Comparison of ENCODE assay signal across 13 cellular contexts in genomic region chr2:174844295-174844708, GRCh38.
DNase-seq lines count a peak whose midpoint lies in the region; ATAC-seq and TF ChIP-seq lines count a peak whose summit lies in the region.
"Had no signal": no experiment of that assay in that cellular context is flagged by ENCODE, and none has a peak within 500 bp of the region (broad histone marks: within the 10 kb centered on the region; RNA-seq: fewer than 3 reads in every experiment).

No MANE protein-coding gene starts in this region.

- H3K27me3 ChIP-seq in left ventricle myocardium inferior (ENCODE audit: low read depth): no peaks in the 10 kb centered on the region
- H3K27me3 ChIP-seq: BLaER1 had no signal

- peaks cover 7% of the 10 kb centered on the region for H3K27me3 Mint-ChIP-seq in activated T-cell treated with anti-CD3 and anti-CD28 coated beads, Interleukin-2, amount 50 U/mL, for 4 hours (ENCODE audit: low read depth)
- H3K27me3 Mint-ChIP-seq in chondrocyte (ENCODE audit: low read depth): no peaks in the 10 kb centered on the region

- no peak overlapping the region for H3K4me3 ChIP-seq in left ventricle myocardium inferior
- H3K4me3 ChIP-seq: BLaER1 had no signal

- H3K27ac ChIP-seq in left ventricle myocardium inferior (replicated peaks): no peak overlapping the region
- H3K27ac ChIP-seq: BLaER1 had no signal

- no peaks in the 10 kb centered on the region for H3K9me3 ChIP-seq in left ventricle myocardium inferior (replicated peaks)
- H3K9me3 ChIP-seq: BLaER1 had no signal

- peak; percentile 55 to 76 for ATAC-seq in activated T-cell treated with anti-CD3 and anti-CD28 coated beads, Interleukin-2, amount 50 U/mL, for 4 hours
- peak; percentile 72 for ATAC-seq in stimulated activated effector memory CD8-positive, alpha-beta T cell treated with anti-CD3 and anti-CD28 coated beads, Interleukin-12 subunit alpha, Interleukin-12 subunit beta, amount 100 ng/mL, for 72 hours
- ATAC-seq in GM18861 (IDR thresholded peaks at IDR 0.05; ENCODE audit: unreplicated experiment): no peak
- ATAC-seq: sciatic nerve had no signal

- no peaks in the 10 kb centered on the region for H3K9me3 Mint-ChIP-seq in activated T-cell treated with anti-CD3 and anti-CD28 coated beads, Interleukin-2, amount 50 U/mL, for 4 hours
- no peaks in the 10 kb centered on the region for H3K9me3 Mint-ChIP-seq in chondrocyte (ENCODE audit: low read depth)
- H3K9me3 Mint-ChIP-seq in stimulated activated effector memory CD8-positive, alpha-beta T cell treated with anti-CD3 and anti-CD28 coated beads, Interleukin-12 subunit alpha, Interleukin-12 subunit beta, amount 100 ng/mL, for 72 hours: no peaks in the 10 kb centered on the region

- H3K36me3 Mint-ChIP-seq in activated T-cell treated with anti-CD3 and anti-CD28 coated beads, Interleukin-2, amount 50 U/mL, for 4 hours (ENCODE audit: insufficient read depth): no peaks in the 10 kb centered on the region
- H3K36me3 Mint-ChIP-seq in chondrocyte (ENCODE audit: low read depth): no peaks in the 10 kb centered on the region
- no peaks in the 10 kb centered on the region for H3K36me3 Mint-ChIP-seq in stimulated activated effector memory CD8-positive, alpha-beta T cell treated with anti-CD3 and anti-CD28 coated beads, Interleukin-12 subunit alpha, Interleukin-12 subunit beta, amount 100 ng/mL, for 72 hours

- H3K4me1 Mint-ChIP-seq in activated T-cell treated with anti-CD3 and anti-CD28 coated beads, Interleukin-2, amount 50 U/mL, for 4 hours (ENCODE audit: low read depth): peaks cover 17% of the 10 kb centered on the region
- H3K4me1 Mint-ChIP-seq in chondrocyte (ENCODE audit: low read depth): peaks cover 62% of the 10 kb centered on the region
- no peaks in the 10 kb centered on the region for H3K4me1 Mint-ChIP-seq in stimulated activated effector memory CD8-positive, alpha-beta T cell treated with anti-CD3 and anti-CD28 coated beads, Interleukin-12 subunit alpha, Interleukin-12 subunit beta, amount 100 ng/mL, for 72 hours

- TF ChIP-seq CTCF in chondrocyte (IDR thresholded peaks at IDR 0.05) (no peak), left ventricle myocardium inferior (IDR thresholded peaks at IDR 0.05; ENCODE audit: borderline replicate concordance) (no peak)

- peak overlapping the region; percentile 40 for H3K4me3 Mint-ChIP-seq in activated T-cell treated with anti-CD3 and anti-CD28 coated beads, Interleukin-2, amount 50 U/mL, for 4 hours
- H3K4me3 Mint-ChIP-seq in chondrocyte (ENCODE audit: unreplicated experiment): peak overlapping the region; percentile 19
- no peak overlapping the region for H3K4me3 Mint-ChIP-seq in stimulated activated effector memory CD8-positive, alpha-beta T cell treated with anti-CD3 and anti-CD28 coated beads, Interleukin-12 subunit alpha, Interleukin-12 subunit beta, amount 100 ng/mL, for 72 hours

- H3K36me3 ChIP-seq in left ventricle myocardium inferior: no peaks in the 10 kb centered on the region
- H3K36me3 ChIP-seq: BLaER1 had no signal

- peak overlapping the region; percentile 57 for H3K27ac Mint-ChIP-seq in chondrocyte (ENCODE audit: unreplicated experiment)
- H3K27ac Mint-ChIP-seq in stimulated activated effector memory CD8-positive, alpha-beta T cell treated with anti-CD3 and anti-CD28 coated beads, Interleukin-12 subunit alpha, Interleukin-12 subunit beta, amount 100 ng/mL, for 72 hours: no peak overlapping the region

- intact Hi-C loops in left ventricle myocardium inferior (cut with micrococcal nuclease): no loop called here

- peaks cover 54% of the 10 kb centered on the region for H3K4me1 ChIP-seq in left ventricle myocardium inferior
- H3K4me1 ChIP-seq: BLaER1 had no signal

- no peak for DNase-seq in activated T-cell treated with anti-CD3 and anti-CD28 coated beads, Interleukin-2, amount 50 U/mL, for 4 hours
- DNase-seq in activated T-cell treated with anti-CD3 and anti-CD28 coated beads, Interleukin-2, amount 50 U/mL, for 1 hour: no peak
- DNase-seq in NCI-H2171 (lab: John Stamatoyannopoulos, UW) (peak; percentile 76), chondrocyte (ENCODE audit: low spot score) (no peak), left ventricle myocardium inferior (no peak), GF-D8 (lab: John Stamatoyannopoulos, UW) (no peak)
- DNase-seq in stimulated activated effector memory CD8-positive, alpha-beta T cell treated with anti-CD3 and anti-CD28 coated beads, Interleukin-12 subunit alpha, Interleukin-12 subunit beta, amount 100 ng/mL, for 72 hours (ENCODE audit: low spot score in 2 of 2): no peak
- DNase-seq: foreskin melanocyte, NCI-H1436, T-helper 9 cell had no signal
